Comparison of ENCODE assay signal across 22 cellular contexts in the genomic region with DNA sequence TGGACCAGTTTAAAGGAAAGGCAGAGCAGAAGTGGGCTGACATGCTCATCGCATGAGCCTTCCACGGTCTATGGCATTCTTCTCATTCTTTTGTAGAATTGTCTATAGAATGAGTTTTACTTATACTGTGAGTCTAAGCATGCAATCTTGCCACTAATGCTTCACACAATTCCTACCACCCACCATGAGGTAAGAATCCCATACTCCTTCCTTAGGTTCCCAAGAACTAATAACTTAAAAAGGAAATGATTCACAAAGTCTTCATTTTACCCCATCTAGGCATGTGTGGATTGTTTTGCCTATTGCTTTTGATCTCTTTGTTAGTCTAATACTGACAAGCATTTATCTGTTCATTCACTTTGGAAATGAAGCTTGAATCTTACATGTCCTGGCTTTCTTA.
DNase-seq lines count a peak whose midpoint lies in the region; ATAC-seq and TF ChIP-seq lines count a peak whose summit lies in the region.
"Had no signal": no experiment of that assay in that cellular context is flagged by ENCODE, and none has a peak within 500 bp of the region (broad histone marks: within the 10 kb centered on the region; RNA-seq: fewer than 3 reads in every experiment).

No MANE protein-coding gene starts in this region.

- H2AFZ ChIP-seq in HCT116 (ENCODE audit: low read depth, low read length, poor library complexity, severe bottlenecking), result no peak overlapping the region
- no peak overlapping the region for H2AFZ ChIP-seq in mesenchymal stem cell (ENCODE audit: low read depth, low read length)
- H2AFZ ChIP-seq: PC-9 had no signal

- no peaks in the 10 kb centered on the region for H3K79me2 ChIP-seq in HCT116 (ENCODE audit: insufficient read depth, low read length)

- no peak overlapping the region for H3K14ac ChIP-seq in mesenchymal stem cell (ENCODE audit: low read length in 2 of 2)

- H3K18ac ChIP-seq in mesenchymal stem cell (ENCODE audit: low read depth in 1 of 2, low read length in 2 of 2), result no peak overlapping the region

- no peak overlapping the region for H3K9ac ChIP-seq in HCT116 (ENCODE audit: low read length)
- H3K9ac ChIP-seq in mesenchymal stem cell (ENCODE audit: low read length), result no peak overlapping the region
- H3K9ac ChIP-seq: SK-N-SH had no signal

- H2AK5ac ChIP-seq in mesenchymal stem cell (ENCODE audit: low read length, severe bottlenecking), result no peak overlapping the region

- H3K4ac ChIP-seq in mesenchymal stem cell (ENCODE audit: low read depth in 1 of 2, low read length in 2 of 2), result no peak overlapping the region

- no peaks in the 10 kb centered on the region for H4K20me1 ChIP-seq in HCT116 (ENCODE audit: insufficient read depth)

- intact Hi-C loops in HCT116 (cut with micrococcal nuclease), result loop anchor here (10.0 kb wide), 1 partner anchor 451 kb away; no protein-coding TSS in a partner anchor

- no peak overlapping the region for H3K23ac ChIP-seq in mesenchymal stem cell (ENCODE audit: low read length in 2 of 2)

- no peak for TF ChIP-seq RAD21 in HCT116 (IDR thresholded peaks at IDR 0.05; ENCODE audit: low read depth)

- H3K79me1 ChIP-seq in mesenchymal stem cell (replicated peaks; ENCODE audit: low read length, poor library complexity, severe bottlenecking), result no peaks in the 10 kb centered on the region

- no CpG with 5 or more reads among the region's 2 CpGs for WGBS in mesenchymal stem cell

- H3K9me3 ChIP-seq in HCT116 (ENCODE audit: control insufficient read depth in 1 of 2, insufficient read depth in 1 of 2, low read depth in 1 of 2, low read length in 2 of 2) (no peaks in the 10 kb centered on the region), mesenchymal stem cell (ENCODE audit: control insufficient read depth, low read length) (no peaks in the 10 kb centered on the region)
- H3K9me3 ChIP-seq: BE2C, SK-N-SH had no signal

- no peak overlapping the region for H2BK120ac ChIP-seq in mesenchymal stem cell (ENCODE audit: low read depth, low read length)

- in situ Hi-C loops in astrocyte of the spinal cord (cut with HindIII; ENCODE audit: low sequenced_read_pairs), result no loop called here

- H3K36me3 ChIP-seq in HCT116 (ENCODE audit: control insufficient read depth in 1 of 2, insufficient read depth in 2 of 2, low read length in 2 of 2), result no peaks in the 10 kb centered on the region
- H3K36me3 ChIP-seq in mesenchymal stem cell (ENCODE audit: control insufficient read depth in 1 of 2, insufficient read depth in 2 of 2, low read depth in 1 of 2, low read length in 2 of 2), result no peaks in the 10 kb centered on the region
- H3K36me3 ChIP-seq: BE2C had no signal

- H4K91ac ChIP-seq in mesenchymal stem cell (ENCODE audit: low read length), result no peak overlapping the region

- ATAC-seq in HCT116 (no peak), GM18517 (IDR thresholded peaks at IDR 0.05; ENCODE audit: unreplicated experiment) (no peak)
- ATAC-seq: HepG2, T-cell had no signal

- no peaks in the 10 kb centered on the region for H3K9me2 ChIP-seq in HCT116 (ENCODE audit: insufficient read depth)
- H3K9me2 ChIP-seq: SK-N-SH had no signal

- peak; percentile 24 for DNase-seq in AG04449 (ENCODE audit: low read depth, low spot score)
- no peak for DNase-seq in HCT116 (ENCODE audit: low read depth, low spot score)
- DNase-seq in astrocyte of the spinal cord (ENCODE audit: low read depth, low spot score), result peak; percentile 43
- DNase-seq in mesenchymal stem cell, result peak; percentile 29
- DNase-seq in germinal center (ENCODE audit: low spot score), result no peak
- no peak for DNase-seq in SKM-1 treated with dmso at 0.1 percent for 144 hours (lab: John Stamatoyannopoulos, UW; ENCODE audit: unreplicated experiment)
- DNase-seq: 8988T, BE2C, DMS53, H9, KBM-7, NCI-H1092, NCI-H1436, NCI-H1930, NCI-H510A, PC-9, RPMI8226, SHP77, SK-N-SH, T-cell had no signal

- H3K4me3 ChIP-seq in AG04449 (ENCODE audit: low read depth, low read length) (no peak overlapping the region), HCT116 (replicated peaks in 1 of 2; ENCODE audit: low read depth in 1 of 2, low read length in 2 of 2) (no peak overlapping the region), astrocyte of the spinal cord (ENCODE audit: low read depth, low read length) (no peak overlapping the region), mesenchymal stem cell (ENCODE audit: insufficient read depth in 1 of 2, low read depth in 1 of 2, low read length in 2 of 2) (no peak overlapping the region)
- H3K4me3 ChIP-seq: PC-9 had no signal

- no peak overlapping the region for H2BK5ac ChIP-seq in mesenchymal stem cell (ENCODE audit: low read depth, low read length, poor library complexity, severe bottlenecking)

- RAD21 ChIA-PET in HCT116 (lab: Charles Lee; ENCODE audit: low non-redundant PET in 1 of 2, low total read pairs in 2 of 2, uncharacterized antibody in 2 of 2, unreplicated experiment in 2 of 2), result interaction anchor here in 1 of 2 experiments (0.6 kb wide), 1 partner anchor 98 kb away, joined by 6 read pairs; no protein-coding TSS in a partner anchor

- H4K8ac ChIP-seq in mesenchymal stem cell (ENCODE audit: low read length), result no peak overlapping the region

- H2BK15ac ChIP-seq in mesenchymal stem cell (ENCODE audit: low read depth, poor library complexity, severe bottlenecking), result no peak overlapping the region

- POLR2A ChIA-PET in AG04449 (lab: Yijun Ruan, JAX), result no interaction called here
- POLR2A ChIA-PET in HCT116 (lab: Charles Lee), result interaction anchor here (0.6 to 1.1 kb wide), 3 partner anchors 16 to 327 kb away, joined by 3 read pairs; no protein-coding TSS in a partner anchor

- H3K27ac ChIP-seq in HCT116 (ENCODE audit: low read depth, low read length) (no peak overlapping the region), mesenchymal stem cell (ENCODE audit: low read length, poor library complexity, severe bottlenecking) (no peak overlapping the region)
- H3K27ac ChIP-seq: PC-9 had no signal

- BruUV-seq in HCT116 (replicated peaks; lab: Mats Ljungman, UMichigan), result no TSS peak

- CTCF ChIA-PET in AG04449 (lab: Yijun Ruan, JAX) (interaction anchor here (0.9 kb wide), 1 partner anchor 25 kb away, joined by 3 read pairs; no protein-coding TSS in a partner anchor), HCT116 (lab: Charles Lee) (interaction anchor here (0.6 to 0.7 kb wide), 2 partner anchors 132 to 392 kb away, joined by 3 to 4 read pairs; no protein-coding TSS in a partner anchor)

- H3K4me2 ChIP-seq in HCT116 (ENCODE audit: low read length) (0 out of 2 replicates have a peak overlapping the region, but pooled peaks have one; percentile 10), mesenchymal stem cell (ENCODE audit: low read length, poor library complexity, severe bottlenecking) (no peak overlapping the region)
- H3K4me2 ChIP-seq: PC-9, SK-N-SH had no signal

- TF ChIP-seq CTCF in AG04449 (IDR thresholded peaks at IDR 0.05; ENCODE audit: insufficient read depth, low read length, missing control alignments) (no peak), HCT116 (IDR thresholded peaks at IDR 0.05 in 2 of 3, conservative IDR thresholded peaks at IDR 0.05 in 1 of 3; ENCODE audit: borderline replicate concordance in 1 of 3, insufficient read depth in 1 of 3, low read depth in 2 of 3, low read length in 2 of 3) (no peak), astrocyte of the spinal cord (IDR thresholded peaks at IDR 0.05; ENCODE audit: low read depth, low read length) (no peak)

- H2BK12ac ChIP-seq in mesenchymal stem cell (ENCODE audit: low read length in 2 of 2), result no peak overlapping the region

- H3K4me1 ChIP-seq in HCT116 (ENCODE audit: control insufficient read depth in 1 of 2, insufficient read depth in 2 of 2, low read length in 2 of 2) (peaks cover 24 to 52% of the 10 kb centered on the region in 2 experiments), mesenchymal stem cell (ENCODE audit: control insufficient read depth, insufficient read depth, low read depth, low read length) (peaks cover 7% of the 10 kb centered on the region)
- H3K4me1 ChIP-seq: BE2C had no signal

- TF ChIP-seq POLR2A in HCT116 (IDR thresholded peaks at IDR 0.05; ENCODE audit: borderline replicate concordance, extremely low read depth, insufficient read depth, insufficient read length), result no peak

- no peaks in the 10 kb centered on the region for H3K27me3 ChIP-seq in HCT116 (ENCODE audit: insufficient read depth, low read length)
- H3K27me3 ChIP-seq in mesenchymal stem cell (ENCODE audit: control insufficient read depth in 1 of 2, insufficient read depth in 1 of 2, low read length in 2 of 2), result peaks cover 0 to 16% of the 10 kb centered on the region in 2 experiments

TF ChIP-seq in HCT116, 20 proteins besides CTCF, POLR2A, EP300 and RAD21:
- TF ChIP-seq, protein P1, sequence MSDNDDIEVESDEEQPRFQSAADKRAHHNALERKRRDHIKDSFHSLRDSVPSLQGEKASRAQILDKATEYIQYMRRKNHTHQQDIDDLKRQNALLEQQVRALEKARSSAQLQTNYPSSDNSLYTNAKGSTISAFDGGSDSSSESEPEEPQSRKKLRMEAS (IDR thresholded peaks at IDR 0.05), result no peak
- TF ChIP-seq, protein P2, sequence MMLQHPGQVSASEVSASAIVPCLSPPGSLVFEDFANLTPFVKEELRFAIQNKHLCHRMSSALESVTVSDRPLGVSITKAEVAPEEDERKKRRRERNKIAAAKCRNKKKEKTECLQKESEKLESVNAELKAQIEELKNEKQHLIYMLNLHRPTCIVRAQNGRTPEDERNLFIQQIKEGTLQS (IDR thresholded peaks at IDR 0.05), result no peak
- TF ChIP-seq ELF1 (IDR thresholded peaks at IDR 0.05; ENCODE audit: borderline replicate concordance, low read depth) (no peak), ZFX (IDR thresholded peaks at IDR 0.05) (no peak), SRF (IDR thresholded peaks at IDR 0.05; ENCODE audit: low read depth) (no peak)
- TF ChIP-seq, protein P3, sequence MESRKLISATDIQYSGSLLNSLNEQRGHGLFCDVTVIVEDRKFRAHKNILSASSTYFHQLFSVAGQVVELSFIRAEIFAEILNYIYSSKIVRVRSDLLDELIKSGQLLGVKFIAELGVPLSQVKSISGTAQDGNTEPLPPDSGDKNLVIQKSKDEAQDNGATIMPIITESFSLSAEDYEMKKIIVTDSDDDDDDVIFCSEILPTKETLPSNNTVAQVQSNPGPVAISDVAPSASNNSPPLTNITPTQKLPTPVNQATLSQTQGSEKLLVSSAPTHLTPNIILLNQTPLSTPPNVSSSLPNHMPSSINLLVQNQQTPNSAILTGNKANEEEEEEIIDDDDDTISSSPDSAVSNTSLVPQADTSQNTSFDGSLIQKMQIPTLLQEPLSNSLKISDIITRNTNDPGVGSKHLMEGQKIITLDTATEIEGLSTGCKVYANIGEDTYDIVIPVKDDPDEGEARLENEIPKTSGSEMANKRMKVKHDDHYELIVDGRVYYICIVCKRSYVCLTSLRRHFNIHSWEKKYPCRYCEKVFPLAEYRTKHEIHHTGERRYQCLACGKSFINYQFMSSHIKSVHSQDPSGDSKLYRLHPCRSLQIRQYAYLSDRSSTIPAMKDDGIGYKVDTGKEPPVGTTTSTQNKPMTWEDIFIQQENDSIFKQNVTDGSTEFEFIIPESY (IDR thresholded peaks at IDR 0.05; ENCODE audit: extremely low read depth, insufficient replicate concordance, low read length), result no peak

Comparison
In these comparisons a context has a peak if more than half of its experiments do, and no peak if none do; other contexts are left out.
1. DNase-seq: peak in AG04449 (single experiment), astrocyte of the spinal cord (single experiment) and mesenchymal stem cell (single experiment); none in HCT116 (single experiment), germinal center (single experiment) and SKM-1 treated with dmso at 0.1 percent for 144 hours (single experiment).